Comparison of ENCODE assay signal across 8 cellular contexts in genomic region chr1:228150458-228151169, GRCh38. TPM values are rescaled to one million over a fixed set of nuclear protein-coding genes. Genes with fewer than 3 reads are reported as not detected.
DNase-seq lines count a peak whose midpoint lies in the region; ATAC-seq and TF ChIP-seq lines count a peak whose summit lies in the region.

No MANE protein-coding gene starts in this region.

- H3K36me3 ChIP-seq in Peyer's patch (peaks cover 0 to 34% (median 0%) of the 10 kb centered on the region in 3 donors), neuronal stem cell (replicated peaks in 1 of 2; ENCODE audit: control insufficient read depth in 2 of 2, insufficient read depth in 2 of 2, low read length in 2 of 2) (peaks cover 0 to 33% of the 10 kb centered on the region in 2 donors), A673 (ENCODE audit: insufficient read depth, low read length, poor library complexity, severe bottlenecking) (no peaks in the 10 kb centered on the region)

- H3K79me1 ChIP-seq in neuronal stem cell (ENCODE audit: low read depth, low read length) = peaks cover 7% of the 10 kb centered on the region

- H4K8ac ChIP-seq in neuronal stem cell (ENCODE audit: low read depth, low read length) = peak overlapping the region; percentile 0

- peak; percentile 3 for ATAC-seq in foreskin keratinocyte
- no peak for ATAC-seq in HG02588 (IDR thresholded peaks at IDR 0.05; ENCODE audit: unreplicated experiment)

- H3K4ac ChIP-seq in neuronal stem cell (ENCODE audit: low read length) = peak overlapping the region; percentile 37

- DNase-seq in AG08395 (ENCODE audit: low spot score) (peak; percentile 93), Peyer's patch (peak in 1 of 3 donors; percentile 53), foreskin keratinocyte (no peak), neuronal stem cell (ENCODE audit: low spot score) (no peak), NCI-H69 (lab: John Stamatoyannopoulos, UW) (no peak), A673 (ENCODE audit: low spot score) (no peak)
- no peak for DNase-seq in stimulated activated CD4-positive, alpha-beta T cell treated with anti-CD3 and anti-CD28 coated beads, Interleukin-4, amount 100 ng/mL, for 1 hour

- no peak overlapping the region for H3K4me2 ChIP-seq in neuronal stem cell (ENCODE audit: insufficient read depth, low read length, poor library complexity, severe bottlenecking)

- CTCF ChIA-PET in A673 (lab: Charles Lee) = no interaction called here

- no peak overlapping the region for H2BK120ac ChIP-seq in neuronal stem cell (ENCODE audit: low read depth, low read length)

- H3K18ac ChIP-seq in neuronal stem cell (ENCODE audit: low read length) = peak overlapping the region; percentile 87

- TF ChIP-seq POLR2A in Peyer's patch (IDR thresholded peaks at IDR 0.05) = no peak

- H3K14ac ChIP-seq in neuronal stem cell (ENCODE audit: low read length) = peak overlapping the region; percentile 58

- H3K4me1 ChIP-seq in Peyer's patch (peaks cover 0 to 32% (median 0%) of the 10 kb centered on the region in 4 donors), foreskin keratinocyte (peaks cover 17% of the 10 kb centered on the region), neuronal stem cell (ENCODE audit: control insufficient read depth in 2 of 2, insufficient read depth in 1 of 2, low read depth in 1 of 2, low read length in 2 of 2) (peaks cover 9 to 19% of the 10 kb centered on the region in 2 donors), A673 (ENCODE audit: insufficient read depth, low read length, poor library complexity, severe bottlenecking) (no peaks in the 10 kb centered on the region)

- intact Hi-C loops in A673 (cut with micrococcal nuclease; ENCODE audit: unreplicated experiment) = no loop called here

- no peak overlapping the region for H2AFZ ChIP-seq in neuronal stem cell (ENCODE audit: low read length)

- H2BK5ac ChIP-seq in neuronal stem cell (ENCODE audit: low read length) = no peak overlapping the region

- TF ChIP-seq CTCF in Peyer's patch (IDR thresholded peaks at IDR 0.05) (no peak), foreskin keratinocyte (conservative IDR thresholded peaks at IDR 0.05) (no peak), A673 (conservative IDR thresholded peaks at IDR 0.05; ENCODE audit: low read depth, low read length) (no peak)

- POLR2A ChIA-PET in A673 (lab: Charles Lee; ENCODE audit: low non-redundant PET) = no interaction called here

- no peak overlapping the region for H2BK12ac ChIP-seq in neuronal stem cell (ENCODE audit: low read length)

- peak overlapping the region; percentile 86 for H2AK5ac ChIP-seq in neuronal stem cell (ENCODE audit: low read depth, low read length)

- H3K9ac ChIP-seq in neuronal stem cell (ENCODE audit: low read depth, low read length, poor library complexity) = peak overlapping the region; percentile 74

- H3K9me3 ChIP-seq in Peyer's patch (no peaks in the 10 kb centered on the region), neuronal stem cell (replicated peaks in 1 of 2; ENCODE audit: control insufficient read depth in 2 of 2, insufficient read depth in 1 of 2, low read depth in 1 of 2, low read length in 2 of 2) (no peaks in the 10 kb centered on the region), A673 (ENCODE audit: low read depth, low read length, poor library complexity, severe bottlenecking) (no peaks in the 10 kb centered on the region)

- H3K4me3 ChIP-seq in Peyer's patch = peak overlapping the region in 1 of 4 donors; percentile 35
- no peak overlapping the region for H3K4me3 ChIP-seq in neuronal stem cell (ENCODE audit: low read length in 2 of 2)
- H3K4me3 ChIP-seq in A673 (ENCODE audit: low read depth, low read length, poor library complexity, severe bottlenecking) = no peak overlapping the region

- peak overlapping the region; percentile 92 for H4K91ac ChIP-seq in neuronal stem cell (ENCODE audit: low read depth, low read length, poor library complexity)

- WGBS in neuronal stem cell (ENCODE audit: extremely low coverage in 2 of 2, insufficient read length in 2 of 2, insufficient replicate concordance in 1 of 2), 2 donors = no CpG with 5 or more reads among the region's 17 CpGs

- no TSS peak for BruUV-seq in A673 (replicated peaks; lab: Mats Ljungman, UMichigan)

- H2BK15ac ChIP-seq in neuronal stem cell (ENCODE audit: low read length) = no peak overlapping the region

- H3K27me3 ChIP-seq in Peyer's patch = no peaks in the 10 kb centered on the region
- no peaks in the 10 kb centered on the region for H3K27me3 ChIP-seq in foreskin keratinocyte
- H3K27me3 ChIP-seq in neuronal stem cell (ENCODE audit: control insufficient read depth in 3 of 3, insufficient read depth in 3 of 3, low read depth in 1 of 3, low read length in 3 of 3) = no peaks in the 10 kb centered on the region
- H3K27me3 ChIP-seq in A673 (replicated peaks; ENCODE audit: insufficient read depth, low read depth, low read length, poor library complexity) = no peaks in the 10 kb centered on the region

- peak overlapping the region; percentile 60 for H3K23ac ChIP-seq in neuronal stem cell (ENCODE audit: low read depth, low read length, poor library complexity)

- H3K27ac ChIP-seq in Peyer's patch = peak overlapping the region; percentile 47 to 83 (median 76)
- no peak overlapping the region for H3K27ac ChIP-seq in foreskin keratinocyte
- no peak overlapping the region for H3K27ac ChIP-seq in neuronal stem cell (replicated peaks; ENCODE audit: low read length)
- H3K27ac ChIP-seq in A673 (ENCODE audit: low read depth, low read length, poor library complexity, severe bottlenecking) = no peak overlapping the region

RNA-seq across cellular contexts. Expression of gene GJC2, which starts 0.9 kb away (rescaled TPM):
- under 1 TPM in 2 of 4 donors, not detected in 2; 0.88 to 0.94 TPM for total RNA-seq in Peyer's patch
- total RNA-seq in foreskin keratinocyte = 0.82 and 1.1 TPM in 2 replicates
- 0.82 and 1.0 TPM in 2 replicates for polyA plus RNA-seq in foreskin keratinocyte
- polyA plus RNA-seq in neuronal stem cell (2013, experiment 1 of 2) = 0.24 TPM
- polyA plus RNA-seq in neuronal stem cell (2013, experiment 2 of 2) = 0.17 TPM
- total RNA-seq in A673 (2021) = 0.97 and 1.3 TPM in 2 replicates

RNA-seq across cellular contexts. Expression of gene GUK1, which starts 10.5 kb away (rescaled TPM):
- total RNA-seq in Peyer's patch (100 to 1,000 TPM; 206 to 232 (median 224) TPM), foreskin keratinocyte (424 and 441 TPM in 2 replicates), A673 (2021) (128 and 130 TPM in 2 replicates)
- 603 and 671 TPM in 2 replicates for polyA plus RNA-seq in foreskin keratinocyte
- polyA plus RNA-seq in neuronal stem cell (2013, experiment 1 of 2) = 106 TPM
- polyA plus RNA-seq in neuronal stem cell (2013, experiment 2 of 2) = 98.6 TPM

RNA-seq across cellular contexts. Expression of gene IBA57, which starts 15.0 kb away (rescaled TPM):
- total RNA-seq in Peyer's patch (10 to 100 TPM in 2 of 4 donors, 1 to 10 TPM in 2; 8.2 to 11.8 (median 10.3) TPM), foreskin keratinocyte (5.1 and 7.4 TPM in 2 replicates), A673 (2021) (10.6 and 12.1 TPM in 2 replicates)
- 4.8 and 6.5 TPM in 2 replicates for polyA plus RNA-seq in foreskin keratinocyte
- 1.3 TPM for polyA plus RNA-seq in neuronal stem cell (2013, experiment 1 of 2)
- polyA plus RNA-seq in neuronal stem cell (2013, experiment 2 of 2) = 1.4 TPM

RNA-seq across cellular contexts. Expression of gene MRPL55, which starts 41.5 kb away (rescaled TPM):
- total RNA-seq in Peyer's patch = 10 to 100 TPM; 70.1 to 99.6 (median 80.8) TPM
- total RNA-seq in foreskin keratinocyte = 73.6 and 77.5 TPM in 2 replicates
- 105 and 111 TPM in 2 replicates for polyA plus RNA-seq in foreskin keratinocyte
- 69.3 TPM for polyA plus RNA-seq in neuronal stem cell (2013, experiment 1 of 2)
- polyA plus RNA-seq in neuronal stem cell (2013, experiment 2 of 2) = 63.2 TPM
- total RNA-seq in A673 (2021) = 60.4 and 70.8 TPM in 2 replicates

RNA-seq across cellular contexts. Expression of gene C1orf35, which starts 47.5 kb away (rescaled TPM):
- 10 to 100 TPM in 3 of 4 donors, 1 to 10 TPM in 1; 6.0 to 19.8 (median 16.2) TPM for total RNA-seq in Peyer's patch
- total RNA-seq in foreskin keratinocyte = 21.2 and 22.8 TPM in 2 replicates
- polyA plus RNA-seq in foreskin keratinocyte = 32.8 and 34.0 TPM in 2 replicates
- polyA plus RNA-seq in neuronal stem cell (2013, experiment 1 of 2) = 28.9 TPM
- polyA plus RNA-seq in neuronal stem cell (2013, experiment 2 of 2) = 28.4 TPM
- 27.5 and 27.6 TPM in 2 replicates for total RNA-seq in A673 (2021)

Comparison
In these comparisons a context has a peak if more than half of its experiments do, and no peak if none do; other contexts are left out.
1. H3K27ac ChIP-seq: peak in Peyer's patch (4 of 4); none in foreskin keratinocyte (single experiment), neuronal stem cell (single experiment) and A673 (single experiment).